Comparison of ENCODE assay signal across 1 cellular context in the genomic region with DNA sequence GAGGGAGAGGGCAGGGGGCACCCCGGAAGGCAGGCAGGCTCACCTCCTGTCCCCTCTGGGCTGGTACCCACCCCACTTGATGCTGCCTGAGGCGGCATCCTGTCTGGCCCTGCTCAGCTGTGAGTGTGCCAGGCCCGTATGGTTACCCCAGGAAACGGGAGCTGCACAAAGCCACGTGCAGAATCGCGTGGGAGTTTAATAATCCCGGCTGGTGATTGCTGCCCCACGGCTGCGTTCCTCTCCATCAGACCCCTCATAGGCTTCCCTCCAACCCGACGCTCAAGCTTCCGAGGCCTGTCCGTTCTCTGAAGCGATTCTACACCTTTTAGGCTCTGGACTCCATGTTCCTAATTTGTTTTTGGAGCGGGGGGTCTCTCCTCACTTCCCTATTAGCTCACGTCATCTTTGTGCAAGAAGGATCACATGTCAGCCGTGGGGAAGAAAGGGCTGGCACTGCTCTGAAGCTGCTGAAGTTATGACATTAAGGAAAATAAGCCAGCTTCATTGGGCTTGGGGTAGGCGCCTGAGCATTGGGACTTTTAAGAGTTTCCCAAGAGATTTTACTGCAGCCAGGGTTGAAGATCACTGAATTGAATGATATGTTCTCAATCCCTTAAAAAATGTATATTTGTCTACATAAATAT.
TF ChIP-seq lines count a peak whose summit lies in the region.

No MANE protein-coding gene starts in this region.

TF ChIP-seq in HCT116, 20 proteins besides CTCF, POLR2A, EP300 and RAD21 (continued from another document):
- TF ChIP-seq, protein P1, sequence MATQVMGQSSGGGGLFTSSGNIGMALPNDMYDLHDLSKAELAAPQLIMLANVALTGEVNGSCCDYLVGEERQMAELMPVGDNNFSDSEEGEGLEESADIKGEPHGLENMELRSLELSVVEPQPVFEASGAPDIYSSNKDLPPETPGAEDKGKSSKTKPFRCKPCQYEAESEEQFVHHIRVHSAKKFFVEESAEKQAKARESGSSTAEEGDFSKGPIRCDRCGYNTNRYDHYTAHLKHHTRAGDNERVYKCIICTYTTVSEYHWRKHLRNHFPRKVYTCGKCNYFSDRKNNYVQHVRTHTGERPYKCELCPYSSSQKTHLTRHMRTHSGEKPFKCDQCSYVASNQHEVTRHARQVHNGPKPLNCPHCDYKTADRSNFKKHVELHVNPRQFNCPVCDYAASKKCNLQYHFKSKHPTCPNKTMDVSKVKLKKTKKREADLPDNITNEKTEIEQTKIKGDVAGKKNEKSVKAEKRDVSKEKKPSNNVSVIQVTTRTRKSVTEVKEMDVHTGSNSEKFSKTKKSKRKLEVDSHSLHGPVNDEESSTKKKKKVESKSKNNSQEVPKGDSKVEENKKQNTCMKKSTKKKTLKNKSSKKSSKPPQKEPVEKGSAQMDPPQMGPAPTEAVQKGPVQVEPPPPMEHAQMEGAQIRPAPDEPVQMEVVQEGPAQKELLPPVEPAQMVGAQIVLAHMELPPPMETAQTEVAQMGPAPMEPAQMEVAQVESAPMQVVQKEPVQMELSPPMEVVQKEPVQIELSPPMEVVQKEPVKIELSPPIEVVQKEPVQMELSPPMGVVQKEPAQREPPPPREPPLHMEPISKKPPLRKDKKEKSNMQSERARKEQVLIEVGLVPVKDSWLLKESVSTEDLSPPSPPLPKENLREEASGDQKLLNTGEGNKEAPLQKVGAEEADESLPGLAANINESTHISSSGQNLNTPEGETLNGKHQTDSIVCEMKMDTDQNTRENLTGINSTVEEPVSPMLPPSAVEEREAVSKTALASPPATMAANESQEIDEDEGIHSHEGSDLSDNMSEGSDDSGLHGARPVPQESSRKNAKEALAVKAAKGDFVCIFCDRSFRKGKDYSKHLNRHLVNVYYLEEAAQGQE (IDR thresholded peaks at IDR 0.05; ENCODE audit: low read depth): no peak
